In the genomic region with DNA sequence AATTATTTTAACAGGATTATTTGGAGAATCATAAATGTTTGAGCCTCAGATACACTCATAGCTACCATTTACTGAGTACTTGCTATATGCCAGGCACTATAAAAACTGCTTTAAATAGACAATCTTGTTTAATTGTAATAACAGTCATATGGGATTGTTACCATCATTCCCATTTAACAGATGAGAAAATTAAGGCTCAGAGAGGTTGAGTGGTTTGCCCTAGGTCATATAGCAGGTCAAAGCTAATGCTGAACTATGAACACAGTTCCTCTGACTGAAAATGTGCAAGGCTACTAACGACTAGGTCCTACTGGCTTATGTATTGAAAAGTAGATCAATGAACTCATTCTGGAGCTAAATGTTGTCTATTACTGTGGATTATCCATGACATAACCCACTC, we compare ENCODE assay signal across 12 cellular contexts.
DNase-seq lines count a peak whose midpoint lies in the region; ATAC-seq and TF ChIP-seq lines count a peak whose summit lies in the region.
"Had no signal": no experiment of that assay in that cellular context is flagged by ENCODE, and none has a peak within 500 bp of the region (broad histone marks: within the 10 kb centered on the region; RNA-seq: fewer than 3 reads in every experiment).

No MANE protein-coding gene starts in this region.

- no peaks in the 10 kb centered on the region for H3K36me3 Mint-ChIP-seq in nephron progenitor cell (ENCODE audit: low read depth)
- H3K36me3 Mint-ChIP-seq in type B pancreatic cell, result peaks cover 4% of the 10 kb centered on the region

- no peak for TF ChIP-seq CTCF in left ventricle myocardium inferior (IDR thresholded peaks at IDR 0.05; ENCODE audit: borderline replicate concordance)
- TF ChIP-seq CTCF in nephron progenitor cell (IDR thresholded peaks at IDR 0.05), result no peak
- TF ChIP-seq CTCF in type B pancreatic cell (conservative IDR thresholded peaks at IDR 0.05), result no peak
- no peak for TF ChIP-seq CTCF in lower lobe of right lung (IDR thresholded peaks at IDR 0.05)

- H3K9ac ChIP-seq in adipocyte (ENCODE audit: low read length), result peak overlapping the region; percentile 80

- H3K9me3 Mint-ChIP-seq in nephron progenitor cell (no peaks in the 10 kb centered on the region), type B pancreatic cell (no peaks in the 10 kb centered on the region)
- H3K9me3 Mint-ChIP-seq: activated T-helper 17 cell treated with anti-CD3 and anti-CD28 coated beads, Interleukin-2, amount 50 U/mL, for 72 hours had no signal

- no peak for ATAC-seq in right cardiac atrium
- no peak for ATAC-seq in lower lobe of right lung
- ATAC-seq: activated CD8-positive, alpha-beta T cell treated with anti-CD3 and anti-CD28 coated beads, Interleukin-2, amount 10 ng/mL, durations not matched to agents 7 days and 5 days; activated T-helper 17 cell treated with anti-CD3 and anti-CD28 coated beads, Interleukin-2, amount 50 U/mL, for 72 hours had no signal

- H3K27me3 Mint-ChIP-seq in nephron progenitor cell (ENCODE audit: low read depth, poor library complexity) (no peaks in the 10 kb centered on the region), type B pancreatic cell (no peaks in the 10 kb centered on the region)

- peak overlapping the region; percentile 86 for H3K27ac ChIP-seq in left ventricle myocardium inferior (replicated peaks)
- no peak overlapping the region for H3K27ac ChIP-seq in right cardiac atrium (ENCODE audit: low read length)
- H3K27ac ChIP-seq in lower lobe of right lung, result no peak overlapping the region
- H3K27ac ChIP-seq: upper lobe of right lung had no signal

- H3K4me1 ChIP-seq in left ventricle myocardium inferior (peaks cover 90% of the 10 kb centered on the region), right cardiac atrium (ENCODE audit: control insufficient read depth, insufficient read depth, low read length) (peaks cover 24% of the 10 kb centered on the region), adipocyte (ENCODE audit: control insufficient read depth, insufficient read depth, low read length) (peaks cover 86% of the 10 kb centered on the region), lower lobe of right lung (peaks cover 37% of the 10 kb centered on the region)

- H3K4me3 Mint-ChIP-seq in nephron progenitor cell, result peak overlapping the region; percentile 42
- H3K4me3 Mint-ChIP-seq in type B pancreatic cell, result peak overlapping the region; percentile 57
- H3K4me3 Mint-ChIP-seq: activated CD8-positive, alpha-beta T cell treated with anti-CD3 and anti-CD28 coated beads, Interleukin-2, amount 10 ng/mL, durations not matched to agents 7 days and 5 days; activated T-helper 17 cell treated with anti-CD3 and anti-CD28 coated beads, Interleukin-2, amount 50 U/mL, for 72 hours had no signal

- H3K27ac Mint-ChIP-seq in nephron progenitor cell (peak overlapping the region; percentile 40), type B pancreatic cell (peak overlapping the region; percentile 77)
- H3K27ac Mint-ChIP-seq: activated CD8-positive, alpha-beta T cell treated with anti-CD3 and anti-CD28 coated beads, Interleukin-2, amount 10 ng/mL, durations not matched to agents 7 days and 5 days; activated T-helper 17 cell treated with anti-CD3 and anti-CD28 coated beads, Interleukin-2, amount 50 U/mL, for 72 hours had no signal

- intact Hi-C loops in left ventricle myocardium inferior (cut with micrococcal nuclease), result no loop called here
- intact Hi-C loops in right cardiac atrium (cut with DNase I), result no loop called here
- intact Hi-C loops in lower lobe of right lung (cut with DNase I), result no loop called here

- H3K27me3 ChIP-seq in left ventricle myocardium inferior (ENCODE audit: low read depth) (no peaks in the 10 kb centered on the region), right cardiac atrium (ENCODE audit: control insufficient read depth, insufficient read depth) (no peaks in the 10 kb centered on the region), adipocyte (replicated peaks; ENCODE audit: control insufficient read depth, insufficient read depth, low read length) (no peaks in the 10 kb centered on the region), lower lobe of right lung (ENCODE audit: low read depth) (no peaks in the 10 kb centered on the region)
- H3K27me3 ChIP-seq: BE2C, upper lobe of right lung had no signal

- 44% methylated on average over 1 of the region's 1 CpG for WGBS in right cardiac atrium

- DNase-seq in left ventricle myocardium inferior, result no peak
- no peak for DNase-seq in right cardiac atrium
- no peak for DNase-seq in adipocyte (ENCODE audit: low read depth)
- no peak for DNase-seq in nephron progenitor cell
- DNase-seq in type B pancreatic cell (ENCODE audit: extremely low spot score, unreplicated experiment), result no peak
- no peak for DNase-seq in lower lobe of right lung
- DNase-seq in activated effector memory CD4-positive, alpha-beta T cell treated with anti-CD3 and anti-CD28 coated beads, Interleukin-2, amount 50 U/mL, for 16 hours, result no peak
- DNase-seq in NCI-H510A treated with DMSO at 0.1 percent for 48 hours (lab: John Stamatoyannopoulos, UW), result no peak
- DNase-seq: activated CD8-positive, alpha-beta T cell treated with anti-CD3 and anti-CD28 coated beads, Interleukin-2, amount 10 ng/mL, durations not matched to agents 7 days and 5 days; upper lobe of right lung had no signal

- H3K9me3 ChIP-seq in left ventricle myocardium inferior (replicated peaks), result no peaks in the 10 kb centered on the region
- H3K9me3 ChIP-seq in right cardiac atrium (ENCODE audit: control insufficient read depth, low read length), result no peaks in the 10 kb centered on the region
- no peaks in the 10 kb centered on the region for H3K9me3 ChIP-seq in adipocyte (ENCODE audit: control insufficient read depth, low read length)
- H3K9me3 ChIP-seq in lower lobe of right lung, result no peaks in the 10 kb centered on the region
- H3K9me3 ChIP-seq: BE2C, upper lobe of right lung had no signal

- H3K36me3 ChIP-seq in left ventricle myocardium inferior, result no peaks in the 10 kb centered on the region
- peaks cover 6% of the 10 kb centered on the region for H3K36me3 ChIP-seq in adipocyte (ENCODE audit: control insufficient read depth, insufficient read depth, low read length, severe bottlenecking)
- no peaks in the 10 kb centered on the region for H3K36me3 ChIP-seq in lower lobe of right lung
- H3K36me3 ChIP-seq: BE2C, upper lobe of right lung had no signal

- H3K4me1 Mint-ChIP-seq in nephron progenitor cell (peaks cover 68% of the 10 kb centered on the region), type B pancreatic cell (ENCODE audit: unreplicated experiment) (peaks cover 62% of the 10 kb centered on the region)
- H3K4me1 Mint-ChIP-seq: activated T-helper 17 cell treated with anti-CD3 and anti-CD28 coated beads, Interleukin-2, amount 50 U/mL, for 72 hours had no signal

- H3K4me3 ChIP-seq in left ventricle myocardium inferior (peak overlapping the region; percentile 38), right cardiac atrium (ENCODE audit: low read length) (no peak overlapping the region), adipocyte (ENCODE audit: low read length) (peak overlapping the region; percentile 28), lower lobe of right lung (no peak overlapping the region)
- H3K4me3 ChIP-seq: upper lobe of right lung had no signal

Comparison
In these comparisons a context has a peak if more than half of its experiments do, and no peak if none do; other contexts are left out.
1. H3K4me3 ChIP-seq: peak in left ventricle myocardium inferior (single experiment) and adipocyte (single experiment); none in right cardiac atrium (single experiment) and lower lobe of right lung (single experiment).